ENCODE assay signal across 24 cellular contexts in the genomic region with DNA sequence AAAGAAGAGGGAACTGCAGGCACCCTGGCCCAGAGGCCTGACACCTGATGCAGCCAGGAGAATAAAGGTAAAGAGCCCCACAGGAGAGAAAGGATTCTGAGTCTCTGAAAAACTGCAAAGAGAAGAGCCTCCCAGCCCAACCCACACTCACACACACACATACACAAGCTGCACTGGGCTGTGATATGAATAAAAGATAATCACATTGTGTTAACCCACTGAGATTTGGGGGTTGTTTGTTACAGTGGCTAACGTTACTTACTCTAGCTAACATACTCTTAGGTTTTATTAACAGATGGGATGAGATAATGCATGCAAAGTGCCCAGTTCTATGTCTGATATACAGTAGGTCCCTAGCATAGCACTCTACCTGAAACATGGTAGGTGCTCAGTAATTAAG.
DNase-seq lines count a peak whose midpoint lies in the region; ATAC-seq, FAIRE-seq and TF ChIP-seq lines count a peak whose summit lies in the region.
"Had no signal": no experiment of that assay in that cellular context is flagged by ENCODE, and none has a peak within 500 bp of the region (broad histone marks: within the 10 kb centered on the region; RNA-seq: fewer than 3 reads in every experiment).

No MANE protein-coding gene starts in this region.

- H2AFZ ChIP-seq in Loucy (ENCODE audit: low read length) (0 out of 2 replicates have a peak overlapping the region, but pooled peaks have one; percentile 6), astrocyte (ENCODE audit: low read depth, low read length) (no peak overlapping the region)
- H2AFZ ChIP-seq: GM23338 had no signal

- DNase-seq in astrocyte (ENCODE audit: low read depth) (no peak), anterior cingulate cortex (lab: John Stamatoyannopoulos, UW) (no peak), NCI-H1105 treated with DMSO at 0.1 percent for 48 hours (lab: John Stamatoyannopoulos, UW) (no peak), small intestine (no peak)
- DNase-seq: BE2C; CD4-positive, CD25-positive, alpha-beta regulatory T cell; DMS153; H9; MM.1S; NCI-H1417; NCI-H1694; NCI-H446 treated with DMSO at 0.1 percent for 48 hours; NCI-H526; SHP77 treated with DMSO at 0.1 percent for 48 hours had no signal

- FAIRE-seq in astrocyte (lab: Jason Lieb, UNC) (no peak), small intestine (lab: Jason Lieb, UNC) (no peak)
- FAIRE-seq: A549, GM19239 had no signal

- H3K4me1 Mint-ChIP-seq in astrocyte (ENCODE audit: low read depth, unreplicated experiment): peaks cover 27% of the 10 kb centered on the region
- peaks cover 30% of the 10 kb centered on the region for H3K4me1 Mint-ChIP-seq in nephron
- H3K4me1 Mint-ChIP-seq: CD4-positive, CD25-positive, alpha-beta regulatory T cell had no signal

- H3K79me2 ChIP-seq in Loucy (ENCODE audit: insufficient read depth, low read length): no peaks in the 10 kb centered on the region
- H3K79me2 ChIP-seq in astrocyte (ENCODE audit: insufficient read depth, low read length): no peaks in the 10 kb centered on the region

- 87 to 100% (median 93%) methylated on average over 1 of the region's 1 CpG for WGBS in small intestine, 3 donors

- H3K36me3 ChIP-seq in BLaER1 (no peaks in the 10 kb centered on the region), Loucy (ENCODE audit: insufficient read depth, low read length) (no peaks in the 10 kb centered on the region), astrocyte (ENCODE audit: insufficient read depth, low read length) (no peaks in the 10 kb centered on the region), small intestine (ENCODE audit: control insufficient read depth in 2 of 2, insufficient read depth in 2 of 2, low read length in 2 of 2) (no peaks in the 10 kb centered on the region)
- H3K36me3 ChIP-seq: BE2C had no signal

- H3K9me3 ChIP-seq in BLaER1 (peaks cover 7% of the 10 kb centered on the region; the same call in 1 of the 2 replicates), Loucy (ENCODE audit: insufficient read depth, low read depth, low read length) (no peaks in the 10 kb centered on the region), astrocyte (ENCODE audit: insufficient read depth, low read depth, low read length) (no peaks in the 10 kb centered on the region), small intestine (ENCODE audit: control insufficient read depth, low read depth) (no peaks in the 10 kb centered on the region)
- H3K9me3 ChIP-seq: A549, BE2C had no signal

- H3K4me3 Mint-ChIP-seq in astrocyte (ENCODE audit: unreplicated experiment) (no peak overlapping the region), nephron (no peak overlapping the region)
- H3K4me3 Mint-ChIP-seq: GM23338, H9, HFFc6 had no signal

- ATAC-seq in GM21723 (IDR thresholded peaks at IDR 0.05; ENCODE audit: unreplicated experiment): no peak
- ATAC-seq: A549, GM23338 had no signal

- H4K20me1 ChIP-seq in BLaER1 (no peaks in the 10 kb centered on the region), Loucy (ENCODE audit: insufficient read depth, low read length, poor library complexity, severe bottlenecking) (no peaks in the 10 kb centered on the region), astrocyte (ENCODE audit: insufficient read depth, low read length) (no peaks in the 10 kb centered on the region)

- H3F3A ChIP-seq in Loucy (ENCODE audit: low read depth): no peaks in the 10 kb centered on the region

- H3K4me3 ChIP-seq in BLaER1 (no peak overlapping the region), Loucy (ENCODE audit: low read length, poor library complexity, severe bottlenecking) (no peak overlapping the region), astrocyte (ENCODE audit: insufficient read depth, low read depth, low read length) (no peak overlapping the region), small intestine (ENCODE audit: low read depth in 1 of 2, low read length in 2 of 2) (no peak overlapping the region)
- H3K4me3 ChIP-seq: A549, GM23338, SK-N-MC had no signal

- no peaks in the 10 kb centered on the region for H3K9me2 ChIP-seq in Loucy (replicated peaks; ENCODE audit: low read depth, low read length)

- H3K9ac ChIP-seq in BLaER1 (no peak overlapping the region), Loucy (ENCODE audit: low read depth, low read length, poor library complexity, severe bottlenecking) (no peak overlapping the region), astrocyte (ENCODE audit: low read length) (peak overlapping the region; percentile 36)

- H3K27ac ChIP-seq in BLaER1 (peak overlapping the region; percentile 14; the same call in 1 of the 2 replicates), astrocyte (ENCODE audit: low read depth, low read length) (peak overlapping the region; percentile 37), small intestine (ENCODE audit: low read depth in 1 of 2, low read length in 1 of 2) (no peak overlapping the region)
- H3K27ac ChIP-seq: A549, HL-60, SK-N-MC had no signal

- TF ChIP-seq CTCF in Loucy (conservative IDR thresholded peaks at IDR 0.05; ENCODE audit: low read length) (no peak), astrocyte (IDR thresholded peaks at IDR 0.05; ENCODE audit: insufficient read depth, low read depth, low read length) (no peak), nephron (IDR thresholded peaks at IDR 0.05; ENCODE audit: unreplicated experiment in 3 of 3) (no peak)

- H3K4me1 ChIP-seq in BLaER1 (peaks cover 51% of the 10 kb centered on the region), Loucy (ENCODE audit: insufficient read depth, low read length, poor library complexity, severe bottlenecking) (peaks cover 43% of the 10 kb centered on the region), astrocyte (ENCODE audit: insufficient read depth, low read length) (peaks cover 31% of the 10 kb centered on the region), small intestine (ENCODE audit: control insufficient read depth in 2 of 2, insufficient read depth in 1 of 2, low read depth in 1 of 2, low read length in 1 of 2) (peaks cover 0 to 9% of the 10 kb centered on the region in 2 donors)
- H3K4me1 ChIP-seq: BE2C had no signal

- H3K4me2 ChIP-seq in BLaER1: peak overlapping the region; percentile 62
- H3K4me2 ChIP-seq in Loucy (ENCODE audit: low read depth, low read length, poor library complexity, severe bottlenecking): no peak overlapping the region
- peak overlapping the region; percentile 56 for H3K4me2 ChIP-seq in astrocyte (ENCODE audit: low read length)
- H3K4me2 ChIP-seq: A549, GM23338 had no signal

- no peaks in the 10 kb centered on the region for H3K27me3 Mint-ChIP-seq in astrocyte (ENCODE audit: low read depth, unreplicated experiment)
- peaks cover 5% of the 10 kb centered on the region for H3K27me3 Mint-ChIP-seq in nephron (ENCODE audit: low read depth)

- H3K9me3 Mint-ChIP-seq in astrocyte (ENCODE audit: unreplicated experiment): peaks cover 7% of the 10 kb centered on the region
- H3K9me3 Mint-ChIP-seq in nephron: no peaks in the 10 kb centered on the region
- H3K9me3 Mint-ChIP-seq: GM23338, H9, HFFc6 had no signal

- H3K27ac Mint-ChIP-seq in astrocyte (ENCODE audit: unreplicated experiment) (peak overlapping the region; percentile 49), nephron (peak overlapping the region; percentile 24 to 85 (median 29))
- H3K27ac Mint-ChIP-seq: GM23338 had no signal

- H3K36me3 Mint-ChIP-seq in astrocyte (ENCODE audit: low read depth, unreplicated experiment): no peaks in the 10 kb centered on the region
- H3K36me3 Mint-ChIP-seq in nephron (ENCODE audit: low read depth): no peaks in the 10 kb centered on the region
- H3K36me3 Mint-ChIP-seq: CD4-positive, CD25-positive, alpha-beta regulatory T cell had no signal

- no peaks in the 10 kb centered on the region for H3K27me3 ChIP-seq in BLaER1
- H3K27me3 ChIP-seq in Loucy (ENCODE audit: insufficient read depth, low read length, poor library complexity, severe bottlenecking): no peaks in the 10 kb centered on the region
- H3K27me3 ChIP-seq in astrocyte (ENCODE audit: insufficient read depth, low read length): no peaks in the 10 kb centered on the region
- H3K27me3 ChIP-seq in small intestine (ENCODE audit: control insufficient read depth in 2 of 2, insufficient read depth in 2 of 2, low read length in 2 of 2): no peaks in the 10 kb centered on the region
- H3K27me3 ChIP-seq: BE2C had no signal

Comparison
In these comparisons a context has a peak if more than half of its experiments do, and no peak if none do; other contexts are left out.
1. H3K27ac ChIP-seq: peak in BLaER1 (single experiment) and astrocyte (single experiment); none in small intestine (0 of 2).